Comparison of ENCODE assay signal across 1 cellular context in genomic region chr1:65687435-65688214, GRCh38.
TF ChIP-seq lines count a peak whose summit lies in the region.

No MANE protein-coding gene starts in this region.

TF ChIP-seq in GM23338, 12 proteins besides CTCF, POLR2A, EP300 and RAD21 (continued from another document):
- TF ChIP-seq ZNF462 (CRISPR knock-in tag; IDR thresholded peaks at IDR 0.05), result no peak
- TF ChIP-seq JUNB (IDR thresholded peaks at IDR 0.05; ENCODE audit: unreplicated experiment), result no peak
- TF ChIP-seq EZH2phosphoT487 (IDR thresholded peaks at IDR 0.05; ENCODE audit: unreplicated experiment), result no peak
- no peak for TF ChIP-seq STAT1 (IDR thresholded peaks at IDR 0.05; ENCODE audit: unreplicated experiment)
- TF ChIP-seq POLR2AphosphoS5 (IDR thresholded peaks at IDR 0.05; ENCODE audit: low read depth), result no peak
- no peak for TF ChIP-seq ZNF331 (CRISPR knock-in tag; IDR thresholded peaks at IDR 0.05; ENCODE audit: low read depth)
- no peak for TF ChIP-seq ZNF114 (CRISPR knock-in tag; IDR thresholded peaks at IDR 0.05)
- TF ChIP-seq REST (IDR thresholded peaks at IDR 0.05; ENCODE audit: unreplicated experiment), result no peak
